9 cellular contexts compared by ENCODE assay signal in genomic region chr3:10437995-10438901, GRCh38.
DNase-seq lines count a peak whose midpoint lies in the region; ATAC-seq, FAIRE-seq and TF ChIP-seq lines count a peak whose summit lies in the region.
"Had no signal": no experiment of that assay in that cellular context is flagged by ENCODE, and none has a peak within 500 bp of the region (broad histone marks: within the 10 kb centered on the region; RNA-seq: fewer than 3 reads in every experiment).

No MANE protein-coding gene starts in this region.

- H4K20me1 ChIP-seq in HepG2 (ENCODE audit: insufficient read depth, low read length): no peaks in the 10 kb centered on the region

- intact Hi-C loops in CD4-positive, alpha-beta T cell (cut with DNase I, micrococcal nuclease): loop anchor here in 1 of 2 experiments (2.0 kb wide), 1 partner anchor 43 kb away; no protein-coding TSS in a partner anchor
- intact Hi-C loops in HepG2 (cut with micrococcal nuclease; ENCODE audit: unreplicated experiment): no loop called here
- intact Hi-C loops in lower lobe of right lung (cut with DNase I): no loop called here

- H3K36me3 ChIP-seq in HepG2 (replicated peaks in 1 of 2; ENCODE audit: control insufficient read depth in 1 of 2, insufficient read depth in 2 of 2, low read length in 2 of 2): no peaks in the 10 kb centered on the region
- H3K36me3 ChIP-seq in lower lobe of right lung: no peaks in the 10 kb centered on the region

- CTCF ChIA-PET in CD4-positive, alpha-beta T cell (lab: Charles Lee): no interaction called here
- CTCF ChIA-PET in HepG2 (lab: Yijun Ruan, JAX; ENCODE audit: low intra/inter-chr PET ratio, low total read pairs): no interaction called here

- ATAC-seq in CD4-positive, alpha-beta T cell (ENCODE audit: poor library complexity): no peak
- ATAC-seq in naive thymus-derived CD8-positive, alpha-beta T cell: no peak
- ATAC-seq in HepG2 (no peak; the same call in 2 of the 3 replicates), lower lobe of right lung (no peak), HG03175 (IDR thresholded peaks at IDR 0.05; ENCODE audit: unreplicated experiment) (no peak)

- no peaks in the 10 kb centered on the region for H3K27me3 ChIP-seq in CD4-positive, alpha-beta T cell (ENCODE audit: control insufficient read depth, insufficient read depth, low read length)
- no peaks in the 10 kb centered on the region; a peak in 1 of 5 replicates for H3K27me3 ChIP-seq in HepG2 (ENCODE audit: control insufficient read depth in 1 of 2, insufficient read depth in 2 of 2, low read length in 2 of 2)
- no peaks in the 10 kb centered on the region for H3K27me3 ChIP-seq in lower lobe of right lung (ENCODE audit: low read depth)

- POLR2A ChIA-PET in CD4-positive, alpha-beta T cell (lab: Charles Lee): interaction anchor here (1.3 kb wide), 1 partner anchor 300 kb away, joined by 3 read pairs; no protein-coding TSS in a partner anchor
- POLR2A ChIA-PET in naive thymus-derived CD8-positive, alpha-beta T cell (lab: Charles Lee): interaction anchor here (1.3 to 1.7 kb wide), 2 partner anchors 14 to 43 kb away, joined by 5 to 6 read pairs; no protein-coding TSS in a partner anchor
- POLR2A ChIA-PET in HepG2 (lab: Yijun Ruan, JAX): no interaction called here

- H3K4me1 ChIP-seq in HepG2 (ENCODE audit: insufficient read depth, low read length) (no peaks in the 10 kb centered on the region), lower lobe of right lung (no peaks in the 10 kb centered on the region)

- H3K27ac Mint-ChIP-seq in CD4-positive, alpha-beta T cell: peak overlapping the region; percentile 88
- peak overlapping the region in 9 of 10 donors; percentile 35 to 91 (median 81) for H3K27ac Mint-ChIP-seq in naive thymus-derived CD8-positive, alpha-beta T cell

- H3K9me3 Mint-ChIP-seq in CD4-positive, alpha-beta T cell: no peaks in the 10 kb centered on the region
- H3K9me3 Mint-ChIP-seq in naive thymus-derived CD8-positive, alpha-beta T cell: no peaks in the 10 kb centered on the region

- H3K79me2 ChIP-seq in HepG2 (ENCODE audit: insufficient read depth, low read length): no peaks in the 10 kb centered on the region

- TF ChIP-seq CTCF in CD4-positive, alpha-beta T cell (IDR thresholded peaks at IDR 0.05): no peak
- TF ChIP-seq CTCF in HepG2 (CRISPR knock-in tag; IDR thresholded peaks at IDR 0.05) (no peak), lower lobe of right lung (IDR thresholded peaks at IDR 0.05) (no peak)

- no peak overlapping the region for H2AFZ ChIP-seq in HepG2 (ENCODE audit: low read length)

- TF ChIP-seq EP300 in HepG2 (IDR thresholded peaks at IDR 0.05; ENCODE audit: low read depth in 2 of 2, low read length in 2 of 2): no peak
- no peak for TF ChIP-seq EP300 in HepG2 (CRISPR knock-in tag; IDR thresholded peaks at IDR 0.05; ENCODE audit: borderline replicate concordance)

- DNase-seq in CD4-positive, alpha-beta T cell: no peak
- DNase-seq in M059J (ENCODE audit: low read depth) (peak; percentile 86), astrocyte of the hippocampus (ENCODE audit: low read depth, low spot score) (peak; percentile 61), NCI-H446 (lab: John Stamatoyannopoulos, UW) (no peak), HepG2 (ENCODE audit: low spot score) (no peak), lower lobe of right lung (no peak)
- DNase-seq in naive thymus-derived CD8-positive, alpha-beta T cell: no peak
- DNase-seq: NCI-H774 had no signal

- in situ Hi-C loops in HepG2 (cut with HindIII; ENCODE audit: extremely low pct_ligation_motif_present, low pct_unique_long_range_greater_than_20kb): no loop called here

- no TSS peak for BruUV-seq in HepG2 (replicated peaks; lab: Mats Ljungman, UMichigan)

- no peak overlapping the region for H3K4me2 ChIP-seq in HepG2 (ENCODE audit: low read depth, low read length)

- H3K27me3 Mint-ChIP-seq in CD4-positive, alpha-beta T cell: no peaks in the 10 kb centered on the region
- no peaks in the 10 kb centered on the region for H3K27me3 Mint-ChIP-seq in naive thymus-derived CD8-positive, alpha-beta T cell

- no peaks in the 10 kb centered on the region for H3K9me3 ChIP-seq in CD4-positive, alpha-beta T cell (ENCODE audit: control insufficient read depth, low read length)
- H3K9me3 ChIP-seq in HepG2 (ENCODE audit: low read length): no peaks in the 10 kb centered on the region
- H3K9me3 ChIP-seq in lower lobe of right lung: no peaks in the 10 kb centered on the region

- H3K9ac ChIP-seq in HepG2 (ENCODE audit: insufficient read depth, low read depth, low read length): no peak overlapping the region

- no peak overlapping the region for H3K27ac ChIP-seq in CD4-positive, alpha-beta T cell (ENCODE audit: low read depth, low read length)
- H3K27ac ChIP-seq in HepG2 (ENCODE audit: extremely low read length, insufficient read depth, low read length): no peak overlapping the region
- H3K27ac ChIP-seq in lower lobe of right lung: no peak overlapping the region

- no peak for TF ChIP-seq POLR2A in HepG2 (IDR thresholded peaks at IDR 0.05; ENCODE audit: insufficient read depth in 1 of 2, low read depth in 2 of 2, low read length in 2 of 2)

- H3K4me1 Mint-ChIP-seq in CD4-positive, alpha-beta T cell (ENCODE audit: low read depth): peaks cover 37% of the 10 kb centered on the region
- peaks cover 23 to 42% (median 32%) of the 10 kb centered on the region in 4 donors for H3K4me1 Mint-ChIP-seq in naive thymus-derived CD8-positive, alpha-beta T cell

- no peak overlapping the region for H3K4me3 ChIP-seq in HepG2 (replicated peaks in 1 of 3; ENCODE audit: insufficient read depth in 1 of 3, low read depth in 2 of 3, low read length in 3 of 3)
- H3K4me3 ChIP-seq in lower lobe of right lung: no peak overlapping the region

- H3K4me3 Mint-ChIP-seq in CD4-positive, alpha-beta T cell: no peak overlapping the region
- H3K4me3 Mint-ChIP-seq in naive thymus-derived CD8-positive, alpha-beta T cell: peak overlapping the region in 6 of 10 donors; percentile 18 to 63 (median 48)

- no peaks in the 10 kb centered on the region for H3K36me3 Mint-ChIP-seq in CD4-positive, alpha-beta T cell (ENCODE audit: low read depth)
- H3K36me3 Mint-ChIP-seq in naive thymus-derived CD8-positive, alpha-beta T cell: no peaks in the 10 kb centered on the region

- TF ChIP-seq RAD21 in HepG2 (CRISPR knock-in tag; IDR thresholded peaks at IDR 0.05): no peak

- 49% methylated on average over 13 of the region's 16 CpGs for WGBS in HepG2 (ENCODE audit: low lambda C conversion rate)

- FAIRE-seq in HepG2 (lab: Jason Lieb, UNC): no peak

TF ChIP-seq in HepG2, 621 proteins besides CTCF, POLR2A, EP300 and RAD21 (continues in another document):
- TF ChIP-seq RCOR2 (CRISPR knock-in tag; IDR thresholded peaks at IDR 0.05) (no peak), ZMAT5 (CRISPR knock-in tag; IDR thresholded peaks at IDR 0.05; ENCODE audit: borderline replicate concordance, low read depth) (no peak), SMYD3 (CRISPR knock-in tag; IDR thresholded peaks at IDR 0.05) (no peak), ZC3H4 (CRISPR knock-in tag; IDR thresholded peaks at IDR 0.05; ENCODE audit: borderline replicate concordance) (no peak), IKZF5 (CRISPR knock-in tag; IDR thresholded peaks at IDR 0.05) (no peak), HNF1B (CRISPR knock-in tag; IDR thresholded peaks at IDR 0.05) (no peak), RAD51 (IDR thresholded peaks at IDR 0.05; ENCODE audit: borderline replicate concordance) (no peak), HHEX (CRISPR knock-in tag; IDR thresholded peaks at IDR 0.05) (no peak), MTERF4 (CRISPR knock-in tag; IDR thresholded peaks at IDR 0.05) (no peak), ZNF768 (CRISPR knock-in tag; IDR thresholded peaks at IDR 0.05) (no peak), DNMT1 (CRISPR knock-in tag; IDR thresholded peaks at IDR 0.05) (no peak), ASH2L (IDR thresholded peaks at IDR 0.05; ENCODE audit: insufficient read length, low read depth, low read length) (no peak), ZNF382 (CRISPR knock-in tag; IDR thresholded peaks at IDR 0.05; ENCODE audit: borderline replicate concordance) (no peak), TGIF2 (CRISPR knock-in tag; IDR thresholded peaks at IDR 0.05) (no peak), GTF3A (CRISPR knock-in tag; conservative IDR thresholded peaks at IDR 0.05) (no peak), FLYWCH1 (CRISPR knock-in tag; IDR thresholded peaks at IDR 0.05) (no peak), PHB2 (IDR thresholded peaks at IDR 0.05; ENCODE audit: partially characterized antibody) (no peak)

Comparison
In these comparisons a context has a peak if more than half of its experiments do, and no peak if none do; other contexts are left out.
1. DNase-seq: peak in M059J (single experiment) and astrocyte of the hippocampus (single experiment); none in CD4-positive, alpha-beta T cell (0 of 10), naive thymus-derived CD8-positive, alpha-beta T cell (0 of 10), NCI-H446 (0 of 2), HepG2 (single experiment) and lower lobe of right lung (single experiment).